ENCODE assay signal across 10 cellular contexts in genomic region chr9:93092171-93092991, GRCh38. TPM values are rescaled to one million over a fixed set of nuclear protein-coding genes. Genes with fewer than 3 reads are reported as not detected.
DNase-seq lines count a peak whose midpoint lies in the region; ATAC-seq, FAIRE-seq and TF ChIP-seq lines count a peak whose summit lies in the region.
"Had no signal": no experiment of that assay in that cellular context is flagged by ENCODE, and none has a peak within 500 bp of the region (broad histone marks: within the 10 kb centered on the region; RNA-seq: fewer than 3 reads in every experiment).

No MANE protein-coding gene starts in this region.

- H2BK15ac ChIP-seq in H9 (ENCODE audit: low read depth, low read length): no peak overlapping the region

- H3K9me3 ChIP-seq in A549: peaks cover 19% of the 10 kb centered on the region
- H3K9me3 ChIP-seq in H9 (ENCODE audit: control insufficient read depth, low read depth, low read length): no peaks in the 10 kb centered on the region

- WGBS in A549 (ENCODE audit: missing lambda C conversion rate): 87% methylated on average over 7 of the region's 7 CpGs
- no CpG with 5 or more reads among the region's 7 CpGs for WGBS in H9 (ENCODE audit: extremely low coverage, insufficient read length, low lambda C conversion rate)

- no peak overlapping the region for H4K5ac ChIP-seq in H9 (ENCODE audit: insufficient read length, low read depth, low read length)

- H3K9ac ChIP-seq in H9 (ENCODE audit: extremely low read depth, insufficient read length, low read length): no peak overlapping the region

- FAIRE-seq in A549 (lab: Jason Lieb, UNC): no peak

- no peak for TF ChIP-seq RAD21 in A549 (conservative IDR thresholded peaks at IDR 0.05 in 1 of 2, IDR thresholded peaks at IDR 0.05 in 1 of 2)

- H3K4me3 Mint-ChIP-seq in H9 (no peak overlapping the region), neural crest cell (peak overlapping the region; percentile 56)
- H3K4me3 Mint-ChIP-seq in activated naive CD8-positive, alpha-beta T cell treated with anti-CD3 and anti-CD28 coated beads, Interleukin-2, amount 50 U/mL, for 24 hours: peak overlapping the region; percentile 9

- H3K36me3 Mint-ChIP-seq in H9 (ENCODE audit: insufficient read depth in 1 of 3, low read depth in 3 of 3): peaks cover 0 to 4% (median 0%) of the 10 kb centered on the region in 3 experiments; a peak in 1 of 7 replicates
- peaks cover 26% of the 10 kb centered on the region for H3K36me3 Mint-ChIP-seq in activated naive CD8-positive, alpha-beta T cell treated with anti-CD3 and anti-CD28 coated beads, Interleukin-2, amount 50 U/mL, for 24 hours (ENCODE audit: low read depth)
- no peaks in the 10 kb centered on the region for H3K36me3 Mint-ChIP-seq in neural crest cell (ENCODE audit: low read depth)

- POLR2A ChIA-PET in A549 (lab: Yijun Ruan, JAX): interaction anchor here (1.0 kb wide), 1 partner anchor 42 kb away, joined by 3 read pairs; the partner anchor contains the start of gene NINJ1

- H3K4me1 ChIP-seq in A549 (peaks cover 43% of the 10 kb centered on the region), H9 (ENCODE audit: insufficient read depth, low read length) (no peaks in the 10 kb centered on the region; the same call in 1 of the 2 replicates)

- H2BK5ac ChIP-seq in H9 (ENCODE audit: insufficient read length, low read length): no peak overlapping the region

- peak overlapping the region; percentile 68 to 70 for H3K27ac ChIP-seq in A549
- no peak overlapping the region for H3K27ac ChIP-seq in H9 (ENCODE audit: insufficient read length, low read depth, low read length)

- H2BK20ac ChIP-seq in H9 (ENCODE audit: low read depth, low read length, poor library complexity, severe bottlenecking): no peak overlapping the region

- TF ChIP-seq EP300 in A549 (IDR thresholded peaks at IDR 0.05): no peak

- H3K4me1 Mint-ChIP-seq in H9 (peaks cover 17% of the 10 kb centered on the region in 2 experiments), neural crest cell (peaks cover 33% of the 10 kb centered on the region)
- peaks cover 63% of the 10 kb centered on the region for H3K4me1 Mint-ChIP-seq in activated naive CD8-positive, alpha-beta T cell treated with anti-CD3 and anti-CD28 coated beads, Interleukin-2, amount 50 U/mL, for 24 hours

- ATAC-seq in A549: no peak
- ATAC-seq in activated naive CD8-positive, alpha-beta T cell treated with anti-CD3 and anti-CD28 coated beads, Interleukin-2, amount 50 U/mL, for 24 hours: no peak
- no peak for ATAC-seq in HG03571 (IDR thresholded peaks at IDR 0.05; ENCODE audit: unreplicated experiment)
- ATAC-seq: left colon had no signal

- no peak overlapping the region for H2AK5ac ChIP-seq in H9 (ENCODE audit: insufficient read length, low read length)

- H3K27me3 ChIP-seq in H9 (ENCODE audit: insufficient read depth, low read length): no peaks in the 10 kb centered on the region

- H4K20me1 ChIP-seq in H9 (ENCODE audit: control insufficient read depth, insufficient read depth, insufficient read length): peaks cover 3% of the 10 kb centered on the region

- H3K4me3 ChIP-seq in A549: no peak overlapping the region

- CTCF ChIA-PET in A549 (lab: Yijun Ruan, JAX): interaction anchor here (1.0 to 2.1 kb wide), 4 partner anchors 16 to 136 kb away, joined by 3 to 10 read pairs (median 4); no protein-coding TSS in a partner anchor

- no peak overlapping the region for H4K8ac ChIP-seq in H9 (replicated peaks; ENCODE audit: insufficient read length, low read depth, low read length)

- H3K4me2 ChIP-seq in A549 (peak overlapping the region; percentile 26), H9 (ENCODE audit: insufficient read depth, insufficient read length, low read length) (no peak overlapping the region)

- no peak overlapping the region for H2BK12ac ChIP-seq in H9 (ENCODE audit: insufficient read length, low read depth, low read length)

- H3K18ac ChIP-seq in H9 (ENCODE audit: insufficient read length, low read depth, low read length): no peak overlapping the region

- H3K9me3 Mint-ChIP-seq in H9: no peaks in the 10 kb centered on the region; a peak in 1 of 5 replicates
- peaks cover 15% of the 10 kb centered on the region for H3K9me3 Mint-ChIP-seq in activated naive CD8-positive, alpha-beta T cell treated with anti-CD3 and anti-CD28 coated beads, Interleukin-2, amount 50 U/mL, for 24 hours
- H3K9me3 Mint-ChIP-seq in neural crest cell: no peaks in the 10 kb centered on the region

- H3K4ac ChIP-seq in H9 (ENCODE audit: low read depth, low read length): no peak overlapping the region

- H3K23ac ChIP-seq in H9 (ENCODE audit: insufficient read length, low read depth, low read length): no peak overlapping the region

- no peaks in the 10 kb centered on the region for H3K79me1 ChIP-seq in H9 (ENCODE audit: insufficient read depth, low read depth, low read length, poor library complexity, severe bottlenecking)

- DNase-seq in A549 (ENCODE audit: low read depth in 1 of 2, low spot score in 1 of 2) (no peak), H9 (peak; percentile 19), neural crest cell (ENCODE audit: low read depth, low spot score) (no peak), NCI-H524 (lab: John Stamatoyannopoulos, UW) (no peak), NCI-H446 (lab: John Stamatoyannopoulos, UW) (no peak), NCI-H2227 treated with DMSO at 0.1 percent for 48 hours (lab: John Stamatoyannopoulos, UW) (no peak)
- no peak for DNase-seq in activated naive CD8-positive, alpha-beta T cell treated with anti-CD3 and anti-CD28 coated beads, Interleukin-2, amount 50 U/mL, for 24 hours
- DNase-seq: NCI-H187 treated with DMSO at 0.1 percent for 48 hours had no signal

- no peak overlapping the region; the same call in 1 of the 2 replicates for H3K14ac ChIP-seq in H9 (ENCODE audit: insufficient read depth, low read length)

- H3K27me3 Mint-ChIP-seq in H9 (ENCODE audit: low read depth): peaks cover 2% of the 10 kb centered on the region
- H3K27me3 Mint-ChIP-seq in activated naive CD8-positive, alpha-beta T cell treated with anti-CD3 and anti-CD28 coated beads, Interleukin-2, amount 50 U/mL, for 24 hours: no peaks in the 10 kb centered on the region
- H3K27me3 Mint-ChIP-seq in neural crest cell (ENCODE audit: low read depth): peaks cover 2% of the 10 kb centered on the region

- H3K56ac ChIP-seq in H9 (ENCODE audit: insufficient read length, low read depth, low read length): no peak overlapping the region

- H2BK120ac ChIP-seq in H9 (ENCODE audit: low read depth, low read length, poor library complexity, severe bottlenecking): no peak overlapping the region

- no peak for TF ChIP-seq POLR2A in A549 (IDR thresholded peaks at IDR 0.05; ENCODE audit: low read length)

- peaks cover 9% of the 10 kb centered on the region for H3K23me2 ChIP-seq in H9 (ENCODE audit: insufficient read length, low read depth, low read length, poor library complexity, severe bottlenecking)

- H3K79me2 ChIP-seq in H9 (ENCODE audit: insufficient read depth, low read length): no peaks in the 10 kb centered on the region

- no peak overlapping the region for H2AFZ ChIP-seq in H9 (ENCODE audit: low read length)

- no peak overlapping the region for H4K91ac ChIP-seq in H9 (ENCODE audit: insufficient read length, low read depth, low read length)

- no peak for TF ChIP-seq CTCF in A549 (IDR thresholded peaks at IDR 0.05)
- no peak for TF ChIP-seq CTCF in H9 (conservative IDR thresholded peaks at IDR 0.05)
- no peak for TF ChIP-seq CTCF in neural crest cell (conservative IDR thresholded peaks at IDR 0.05)

- H3K27ac Mint-ChIP-seq in H9: no peak overlapping the region
- H3K27ac Mint-ChIP-seq in activated naive CD8-positive, alpha-beta T cell treated with anti-CD3 and anti-CD28 coated beads, Interleukin-2, amount 50 U/mL, for 24 hours: peak overlapping the region; percentile 45
- H3K27ac Mint-ChIP-seq in neural crest cell (ENCODE audit: unreplicated experiment): peak overlapping the region; percentile 22

- H3T11ph ChIP-seq in H9 (ENCODE audit: low read length): no peak overlapping the region

TF ChIP-seq in A549, 52 proteins besides CTCF, POLR2A, EP300 and RAD21 (continues in another document):
- TF ChIP-seq RARB (CRISPR knock-in tag; IDR thresholded peaks at IDR 0.05): no peak
- no peak for TF ChIP-seq HOXA7 (CRISPR knock-in tag; IDR thresholded peaks at IDR 0.05)
- TF ChIP-seq PHF8 (IDR thresholded peaks at IDR 0.05; ENCODE audit: borderline replicate concordance, low read depth): no peak
- TF ChIP-seq CHD4 (IDR thresholded peaks at IDR 0.05; ENCODE audit: borderline replicate concordance): no peak
- TF ChIP-seq KDM1A (IDR thresholded peaks at IDR 0.05; ENCODE audit: low read depth): no peak
- no peak for TF ChIP-seq ZFP36 (IDR thresholded peaks at IDR 0.05; ENCODE audit: borderline replicate concordance, partially characterized antibody)
- TF ChIP-seq, protein P1, sequence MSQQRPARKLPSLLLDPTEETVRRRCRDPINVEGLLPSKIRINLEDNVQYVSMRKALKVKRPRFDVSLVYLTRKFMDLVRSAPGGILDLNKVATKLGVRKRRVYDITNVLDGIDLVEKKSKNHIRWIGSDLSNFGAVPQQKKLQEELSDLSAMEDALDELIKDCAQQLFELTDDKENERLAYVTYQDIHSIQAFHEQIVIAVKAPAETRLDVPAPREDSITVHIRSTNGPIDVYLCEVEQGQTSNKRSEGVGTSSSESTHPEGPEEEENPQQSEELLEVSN (IDR thresholded peaks at IDR 0.05; ENCODE audit: borderline replicate concordance, low read depth): no peak

RNA-seq across cellular contexts. Expression of gene CARD19, which starts 3.6 kb away (rescaled TPM):
- polyA plus RNA-seq in A549 (2011; rRNA removed) (27.6 and 36.0 TPM in 2 replicates), A549 (2017; fragmentation: RNase III; extraction: RNeasy Plus Mini Kit Qiagen cat#74134 plus additional on column Dnase treatment) (30.3 to 34.5 TPM (median 33.2 TPM) in 3 replicates)
- polyA plus RNA-seq in A549 (2012; cell fraction: cytosol; rRNA removed): 108 and 125 TPM in 2 replicates
- 124 and 150 TPM in 2 replicates for polyA plus RNA-seq in A549 (2012; cell fraction: nucleus; rRNA removed)
- polyA minus RNA-seq in A549 (2011; rRNA and poly(A)+ RNA removed): 20.2 and 23.0 TPM in 2 replicates
- total RNA-seq in H9 (2021) (21.4 and 23.6 TPM in 2 replicates), neural crest cell (22.1 and 25.6 TPM in 2 replicates)

RNA-seq across cellular contexts. Expression of gene SUSD3, which starts 33.9 kb away (rescaled TPM):
- polyA plus RNA-seq in A549 (2011; rRNA removed): 0.27 and 0.66 TPM in 2 replicates
- 1.3 and 1.9 TPM in 2 replicates for polyA plus RNA-seq in A549 (2012; cell fraction: cytosol; rRNA removed)
- 1.7 TPM in 2 replicates for polyA plus RNA-seq in A549 (2012; cell fraction: nucleus; rRNA removed)
- 0.34 to 0.46 TPM (median 0.42 TPM) in 3 replicates for polyA plus RNA-seq in A549 (2017; fragmentation: RNase III; extraction: RNeasy Plus Mini Kit Qiagen cat#74134 plus additional on column Dnase treatment)
- 0.25 TPM in 1 of 2 replicates, not detected in the other for polyA minus RNA-seq in A549 (2011; rRNA and poly(A)+ RNA removed)
- 7.8 and 9.0 TPM in 2 replicates for total RNA-seq in H9 (2021)
- 0.27 TPM in 1 of 2 replicates, not detected in the other for total RNA-seq in neural crest cell

RNA-seq across cellular contexts. Expression of gene NINJ1, which starts 41.7 kb away (rescaled TPM):
- polyA plus RNA-seq in A549 (2011; rRNA removed): 27.0 and 37.9 TPM in 2 replicates
- 54.7 and 84.0 TPM in 2 replicates for polyA plus RNA-seq in A549 (2012; cell fraction: cytosol; rRNA removed)
- 42.3 and 55.7 TPM in 2 replicates for polyA plus RNA-seq in A549 (2012; cell fraction: nucleus; rRNA removed)
- polyA plus RNA-seq in A549 (2017; fragmentation: RNase III; extraction: RNeasy Plus Mini Kit Qiagen cat#74134 plus additional on column Dnase treatment): 60.4 to 69.6 TPM (median 62.0 TPM) in 3 replicates
- polyA minus RNA-seq in A549 (2011; rRNA and poly(A)+ RNA removed): 16.0 and 23.0 TPM in 2 replicates
- total RNA-seq in H9 (2021): 27.4 and 28.9 TPM in 2 replicates
- total RNA-seq in neural crest cell: 17.8 and 19.9 TPM in 2 replicates

Comparison
In these comparisons a context has a peak if more than half of its experiments do, and no peak if none do; other contexts are left out.
1. H3K27ac Mint-ChIP-seq: peak in activated naive CD8-positive, alpha-beta T cell treated with anti-CD3 and anti-CD28 coated beads, Interleukin-2, amount 50 U/mL, for 24 hours (single experiment) and neural crest cell (single experiment); none in H9 (0 of 3).
2. H3K4me3 Mint-ChIP-seq: peak in activated naive CD8-positive, alpha-beta T cell treated with anti-CD3 and anti-CD28 coated beads, Interleukin-2, amount 50 U/mL, for 24 hours (single experiment) and neural crest cell (single experiment); none in H9 (0 of 2).